Comparison of ENCODE assay signal across 16 cellular contexts in genomic region chr1:199302554-199302953, GRCh38.
DNase-seq lines count a peak whose midpoint lies in the region; TF ChIP-seq lines count a peak whose summit lies in the region.
"Had no signal": no experiment of that assay in that cellular context is flagged by ENCODE, and none has a peak within 500 bp of the region (broad histone marks: within the 10 kb centered on the region; RNA-seq: fewer than 3 reads in every experiment).

No MANE protein-coding gene starts in this region.

- H3K27me3 ChIP-seq in SK-N-SH (ENCODE audit: insufficient read depth) (no peaks in the 10 kb centered on the region), osteoblast (ENCODE audit: insufficient read depth, low read length) (no peaks in the 10 kb centered on the region)
- H3K27me3 ChIP-seq: BE2C, neural progenitor cell had no signal

- TF ChIP-seq RAD21 in SK-N-SH (IDR thresholded peaks at IDR 0.05; ENCODE audit: low read length), result no peak

- H3K4me3 ChIP-seq in SK-N-SH (ENCODE audit: low read depth in 2 of 2, low read length in 1 of 2) (no peak overlapping the region), osteoblast (ENCODE audit: insufficient read depth, low read length) (no peak overlapping the region), OCI-LY7 (ENCODE audit: low read depth, low read length, poor library complexity, severe bottlenecking) (no peak overlapping the region)
- H3K4me3 ChIP-seq: HAP-1, neural progenitor cell had no signal

- BruUV-seq in OCI-LY7 (replicated peaks; lab: Mats Ljungman, UMichigan), result no TSS peak

- intact Hi-C loops in OCI-LY7 (cut with micrococcal nuclease; ENCODE audit: unreplicated experiment), result no loop called here

- peaks cover 23% of the 10 kb centered on the region for H3F3A ChIP-seq in SK-N-SH (replicated peaks; ENCODE audit: insufficient read depth)

- no peak overlapping the region for H2AFZ ChIP-seq in SK-N-SH (ENCODE audit: low read depth)
- H2AFZ ChIP-seq in osteoblast (ENCODE audit: low read length), result no peak overlapping the region
- no peak overlapping the region for H2AFZ ChIP-seq in OCI-LY7 (ENCODE audit: low read length)
- H2AFZ ChIP-seq: neural progenitor cell had no signal

- CTCF ChIA-PET in SK-N-SH (lab: Yijun Ruan, JAX) (no interaction called here), OCI-LY7 (lab: Charles Lee; ENCODE audit: unreplicated experiment) (no interaction called here)

- DNase-seq in HPDE6-E6E7 (ENCODE audit: extremely low spot score), result peak; percentile 13
- DNase-seq in SK-N-SH, result no peak
- peak; percentile 77 for DNase-seq in dermis blood vessel endothelial cell
- DNase-seq in osteoblast (ENCODE audit: insufficient read length, low spot score, missing footprints), result peak; percentile 69
- no peak for DNase-seq in T-helper 1 cell
- no peak for DNase-seq in middle frontal gyrus (ENCODE audit: extremely low spot score, low spot score)
- DNase-seq in putamen (ENCODE audit: low spot score), result no peak
- DNase-seq in OCI-LY7 (ENCODE audit: low spot score), result no peak
- DNase-seq: BE2C; Calu3; GF-D8; NCI-H1436 treated with DMSO at 0.1 percent for 48 hours; stimulated activated naive B cell treated with anti-CD40 and anti-IgM and Interleukin-4, amounts not matched to agents 10 μg/mL and 1 μg/mL and 100 μg/mL, for 72 hours; T-cell had no signal

- peak overlapping the region; percentile 41; the same call in 1 of the 2 replicates for H3K9ac ChIP-seq in SK-N-SH
- H3K9ac ChIP-seq: neural progenitor cell had no signal

- H3K79me2 ChIP-seq in SK-N-SH (ENCODE audit: insufficient read depth) (no peaks in the 10 kb centered on the region), osteoblast (ENCODE audit: insufficient read depth, low read length) (no peaks in the 10 kb centered on the region), OCI-LY7 (ENCODE audit: insufficient read depth, low read depth, low read length) (no peaks in the 10 kb centered on the region)

- H3K4me1 ChIP-seq in SK-N-SH (ENCODE audit: control insufficient read depth in 1 of 2, insufficient read depth in 2 of 2, low read depth in 1 of 2, low read length in 1 of 2) (peaks cover 0 to 12% of the 10 kb centered on the region in 2 experiments; a peak in 2 of 4 replicates), osteoblast (ENCODE audit: insufficient read depth, low read length) (peaks cover 25% of the 10 kb centered on the region), OCI-LY7 (ENCODE audit: insufficient read depth, low read length, poor library complexity, severe bottlenecking) (no peaks in the 10 kb centered on the region)
- H3K4me1 ChIP-seq: HAP-1, neural progenitor cell had no signal

- H4K20me1 ChIP-seq in SK-N-SH (ENCODE audit: insufficient read depth) (no peaks in the 10 kb centered on the region), osteoblast (ENCODE audit: insufficient read depth, low read length) (no peaks in the 10 kb centered on the region), OCI-LY7 (ENCODE audit: insufficient read depth, low read length) (no peaks in the 10 kb centered on the region)

- H3K4me2 ChIP-seq in SK-N-SH, result peak overlapping the region; percentile 58
- no peak overlapping the region for H3K4me2 ChIP-seq in osteoblast (ENCODE audit: insufficient read depth, low read length)
- no peak overlapping the region for H3K4me2 ChIP-seq in OCI-LY7 (ENCODE audit: low read length)
- H3K4me2 ChIP-seq: neural progenitor cell had no signal

- H3K9me2 ChIP-seq in SK-N-SH (no peaks in the 10 kb centered on the region), OCI-LY7 (ENCODE audit: insufficient read depth, low read length) (no peaks in the 10 kb centered on the region)

- peak; percentile 52 to 95 for TF ChIP-seq EP300 in SK-N-SH (IDR thresholded peaks at IDR 0.05; ENCODE audit: borderline replicate concordance in 1 of 2, low read depth in 1 of 2, low read length in 1 of 2)

- H3K9me3 ChIP-seq in SK-N-SH, result no peaks in the 10 kb centered on the region
- H3K9me3 ChIP-seq in osteoblast (ENCODE audit: low read depth, low read length), result no peaks in the 10 kb centered on the region
- no peaks in the 10 kb centered on the region for H3K9me3 ChIP-seq in OCI-LY7 (ENCODE audit: low read length)
- H3K9me3 ChIP-seq: BE2C, HAP-1 had no signal

- POLR2A ChIA-PET in SK-N-SH (lab: Yijun Ruan, JAX), result no interaction called here
- POLR2A ChIA-PET in OCI-LY7 (lab: Charles Lee), result interaction anchor here (1.3 kb wide), 1 partner anchor 9 kb away, joined by 3 read pairs; no protein-coding TSS in a partner anchor

- H3K36me3 ChIP-seq in SK-N-SH (replicated peaks in 1 of 2; ENCODE audit: control insufficient read depth in 1 of 2, insufficient read depth in 2 of 2, low read length in 1 of 2) (no peaks in the 10 kb centered on the region), osteoblast (ENCODE audit: insufficient read depth, low read length) (no peaks in the 10 kb centered on the region), OCI-LY7 (ENCODE audit: insufficient read depth, low read length) (no peaks in the 10 kb centered on the region)
- H3K36me3 ChIP-seq: BE2C, HAP-1, neural progenitor cell had no signal

- no peak for TF ChIP-seq CTCF in SK-N-SH (IDR thresholded peaks at IDR 0.05)
- no peak for TF ChIP-seq CTCF in osteoblast (IDR thresholded peaks at IDR 0.05; ENCODE audit: extremely low read depth, low read depth, low read length)
- TF ChIP-seq CTCF in OCI-LY7 (conservative IDR thresholded peaks at IDR 0.05; ENCODE audit: low read length), result no peak

- H3K27ac ChIP-seq in SK-N-SH (ENCODE audit: low read depth in 2 of 2, low read length in 1 of 2) (peak overlapping the region in 1 of 2 experiments; percentile 91; a peak in 3 of 4 replicates), osteoblast (ENCODE audit: low read depth, low read length) (no peak overlapping the region), OCI-LY7 (ENCODE audit: low read depth, low read length, poor library complexity, severe bottlenecking) (no peak overlapping the region)
- H3K27ac ChIP-seq: neural progenitor cell had no signal

TF ChIP-seq in SK-N-SH, 30 proteins besides CTCF, POLR2A, EP300 and RAD21 (continues in another document):
- peak; percentile 95 for TF ChIP-seq PBX3 (IDR thresholded peaks at IDR 0.05)
- peak; percentile 94 for TF ChIP-seq NFIC (IDR thresholded peaks at IDR 0.05; ENCODE audit: borderline replicate concordance)
- TF ChIP-seq RXRA (IDR thresholded peaks at IDR 0.05; ENCODE audit: borderline replicate concordance, low read depth), result no peak
- no peak for TF ChIP-seq NRF1 (IDR thresholded peaks at IDR 0.05; ENCODE audit: low read depth, low read length)
- TF ChIP-seq POLR2AphosphoS5 (IDR thresholded peaks at IDR 0.05; ENCODE audit: low read depth, low read length), result peak; percentile 49; the same call in 1 of the 2 replicates
- peak; percentile 62; the same call in 1 of the 2 replicates for TF ChIP-seq MEF2A (IDR thresholded peaks at IDR 0.05; ENCODE audit: borderline replicate concordance, low read depth)
- TF ChIP-seq RFX5 (IDR thresholded peaks at IDR 0.05; ENCODE audit: low read length), result no peak
- TF ChIP-seq REST (IDR thresholded peaks at IDR 0.05; ENCODE audit: low read depth, low read length), result no peak
- TF ChIP-seq GATA2 (CRISPR knock-in tag; IDR thresholded peaks at IDR 0.05), result no peak
- TF ChIP-seq MXI1 (IDR thresholded peaks at IDR 0.05; ENCODE audit: low read depth, low read length), result no peak

Comparison
In these comparisons a context has a peak if more than half of its experiments do, and no peak if none do; other contexts are left out.
1. DNase-seq: peak in HPDE6-E6E7 (single experiment), dermis blood vessel endothelial cell (single experiment) and osteoblast (single experiment); none in SK-N-SH (single experiment), T-helper 1 cell (0 of 5), middle frontal gyrus (single experiment), putamen (single experiment) and OCI-LY7 (single experiment).